In the genomic region with DNA sequence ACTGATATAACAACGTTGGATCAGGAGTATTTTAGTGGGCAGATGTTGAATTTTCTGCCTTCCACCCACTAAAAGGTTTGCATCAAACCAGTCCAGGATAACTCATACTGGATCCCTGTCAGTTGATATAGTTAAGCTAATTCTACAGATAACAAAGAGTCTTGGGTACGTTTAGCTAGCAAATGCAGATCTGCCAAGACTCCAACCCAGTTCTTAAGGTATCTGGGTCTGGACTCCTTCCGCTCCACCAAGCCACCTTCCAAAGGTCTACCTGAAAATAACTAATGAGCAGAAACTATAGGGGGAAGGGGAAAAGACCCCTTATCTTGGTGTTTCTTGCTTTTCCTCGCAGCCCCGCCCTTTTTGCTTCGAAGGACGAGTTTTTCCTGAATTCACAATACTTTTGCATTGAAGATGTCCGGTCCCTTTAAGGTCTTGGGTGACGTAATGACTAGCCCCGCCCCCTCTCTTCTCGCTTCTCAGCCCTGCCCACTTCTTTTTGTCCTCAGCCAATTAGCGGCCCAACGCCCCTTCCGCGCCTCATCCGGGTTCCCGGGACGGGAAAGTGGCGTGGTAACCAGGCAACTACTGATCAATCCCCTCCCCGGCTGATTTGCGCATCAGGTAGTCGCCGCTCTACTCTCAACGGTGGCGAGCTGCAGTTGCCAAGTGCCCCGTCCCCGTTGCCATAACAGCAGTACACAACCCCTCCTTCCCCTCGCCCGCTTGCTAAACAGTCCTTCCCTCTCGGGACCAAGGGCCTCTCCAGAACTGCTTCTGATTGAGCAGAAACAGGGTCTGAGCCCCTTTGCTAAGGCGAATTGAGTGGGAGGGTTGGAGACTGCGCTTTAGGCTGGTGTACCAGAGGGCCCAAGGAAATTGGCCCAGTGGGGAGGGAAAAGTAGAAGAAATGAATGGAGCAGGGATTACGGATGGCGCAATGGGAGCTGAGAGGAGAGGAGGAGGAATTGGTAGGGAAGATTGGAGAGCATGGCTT, we compare ENCODE assay signal across 8 cellular contexts.
DNase-seq lines count a peak whose midpoint lies in the region; ATAC-seq and TF ChIP-seq lines count a peak whose summit lies in the region.

A gene with protein sequence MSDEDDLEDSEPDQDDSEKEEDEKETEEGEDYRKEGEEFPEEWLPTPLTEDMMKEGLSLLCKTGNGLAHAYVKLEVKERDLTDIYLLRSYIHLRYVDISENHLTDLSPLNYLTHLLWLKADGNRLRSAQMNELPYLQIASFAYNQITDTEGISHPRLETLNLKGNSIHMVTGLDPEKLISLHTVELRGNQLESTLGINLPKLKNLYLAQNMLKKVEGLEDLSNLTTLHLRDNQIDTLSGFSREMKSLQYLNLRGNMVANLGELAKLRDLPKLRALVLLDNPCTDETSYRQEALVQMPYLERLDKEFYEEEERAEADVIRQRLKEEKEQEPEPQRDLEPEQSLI (plus strand): TSS at position 543 of the 997 bp plus-strand sequence. CDS start 812 bp downstream, outside the sequence.

- ATAC-seq in GM19023 (IDR thresholded peaks at IDR 0.05; ENCODE audit: unreplicated experiment): peak; percentile 98
- peak; percentile 94 for ATAC-seq in HG03175 (IDR thresholded peaks at IDR 0.05; ENCODE audit: unreplicated experiment)

- DNase-seq in AG09319 (ENCODE audit: extremely low read depth, low read depth) (peak; percentile 82), NCI-H345 treated with DMSO at 0.1 percent for 48 hours (lab: John Stamatoyannopoulos, UW; ENCODE audit: unreplicated experiment) (peak; percentile 98), cerebellar nuclear complex (lab: John Stamatoyannopoulos, UW) (peak; percentile 54 to 85), islet precursor cell (peak; percentile 100)
- peak; percentile 96 for DNase-seq in activated CD4-positive, CD25-positive, alpha-beta regulatory T cell treated with anti-CD3 and anti-CD28 coated beads, Interleukin-2, amount 50 U/mL, for 16 hours (ENCODE audit: low read depth, low spot score)
- DNase-seq in stimulated activated CD4-positive, alpha-beta T cell treated with anti-CD3 and anti-CD28 coated beads, Interleukin-12 subunit alpha, Interleukin-12 subunit beta, amount 100 ng/mL, for 4 hours: peak; percentile 95

- no peak for TF ChIP-seq CTCF in AG09319 (IDR thresholded peaks at IDR 0.05; ENCODE audit: low read depth, low read length)

Comparison
In these comparisons a context has a peak if more than half of its experiments do, and no peak if none do; other contexts are left out.
1. Peak in every context shown above with its lines: DNase-seq and ATAC-seq.